ENCODE assay signal across 7 cellular contexts in the genomic region with DNA sequence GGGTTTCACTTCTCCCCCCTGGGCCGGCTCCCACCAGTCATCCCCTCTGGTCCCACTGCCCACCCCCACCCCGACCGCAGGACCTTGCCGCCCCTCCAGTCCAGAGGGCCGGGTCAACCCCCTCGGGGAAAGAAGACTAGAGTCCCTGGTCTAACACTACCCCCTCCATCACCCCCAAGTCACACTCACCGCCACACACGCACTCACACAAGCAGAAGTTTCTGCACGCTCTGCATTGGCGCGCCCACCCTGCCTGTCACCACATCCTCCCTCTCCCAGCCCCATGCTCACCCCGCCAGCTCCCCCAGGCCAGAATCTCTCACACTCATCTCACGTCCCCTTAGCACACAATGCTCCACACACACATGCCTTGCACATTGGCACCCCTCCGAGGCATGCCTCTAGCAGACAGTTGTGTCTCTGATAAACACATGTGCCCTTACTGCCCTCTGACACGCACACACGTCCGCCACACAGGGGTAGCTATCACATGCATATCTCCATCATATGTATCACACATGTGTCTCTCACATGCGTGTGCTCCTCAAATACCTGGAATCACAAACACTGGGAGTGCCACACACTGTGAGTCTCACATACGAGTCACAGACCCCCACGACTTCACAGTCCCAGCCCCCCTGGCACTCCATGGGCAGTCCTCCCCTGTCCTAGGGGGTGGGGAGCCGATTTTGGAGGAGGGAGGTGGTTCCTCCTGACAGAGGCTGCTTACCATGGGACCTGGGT. TPM values are rescaled to one million over a fixed set of nuclear protein-coding genes. Genes with fewer than 3 reads are reported as not detected.
A peak's percentile ranks its signal among the peaks of the same experiment; 100 is the strongest.
DNase-seq lines count a peak whose midpoint lies in the region; ATAC-seq and TF ChIP-seq lines count a peak whose summit lies in the region.

No MANE protein-coding gene starts in this region.

- no peak overlapping the region for H3K27ac ChIP-seq in iPS-20b (ENCODE audit: low read length)

- H3K4me3 ChIP-seq in HFF-Myc (replicated peaks; ENCODE audit: low read depth, low read length) (peak overlapping the region; percentile 46), iPS-20b (ENCODE audit: low read length) (peak overlapping the region; percentile 42; the same call in 1 of the 2 replicates)

- DNase-seq in HFF-Myc (ENCODE audit: extremely low read depth, low read depth), result no peak
- no peak for DNase-seq in activated T-helper 2 cell treated with anti-CD3 and anti-CD28 coated beads, Interferon-gamma antibody, Interleukin-2, Interleukin-4, amounts not matched to agents 10 μg/mL and 5 μg/mL and 100 μg/mL, durations not matched to agents 14 hours and 24 hours and 36 hours (ENCODE audit: low spot score)
- DNase-seq in stimulated activated naive CD8-positive, alpha-beta T cell treated with anti-CD3 and anti-CD28 coated beads, Interleukin-15, amount 100 ng/mL, for 72 hours, result peak in 1 of 2 donors; percentile 25
- no peak for DNase-seq in NCI-H1694 treated with DMSO at 0.1 percent for 48 hours (lab: John Stamatoyannopoulos, UW)
- DNase-seq in HK-2 (ENCODE audit: unreplicated experiment), result no peak
- DNase-seq in NK-92 treated with Interleukin-12 subunit alpha and Interleukin-12 subunit beta, amount 100 ng/mL, for 24 hours (lab: John Stamatoyannopoulos, UW), result no peak

- no peaks in the 10 kb centered on the region for H3K9me3 ChIP-seq in iPS-20b (ENCODE audit: insufficient read depth, low read depth, low read length)

- TF ChIP-seq CTCF in HFF-Myc (IDR thresholded peaks at IDR 0.05; ENCODE audit: low read depth, low read length, missing control alignments), result no peak

- H3K36me3 Mint-ChIP-seq in activated T-helper 2 cell treated with anti-CD3 and anti-CD28 coated beads, Interferon-gamma antibody, Interleukin-2, Interleukin-4, amounts not matched to agents 10 μg/mL and 5 μg/mL and 100 μg/mL, durations not matched to agents 14 hours and 24 hours and 36 hours (ENCODE audit: low read depth), result no peaks in the 10 kb centered on the region

- peaks cover 23% of the 10 kb centered on the region for H3K27me3 ChIP-seq in iPS-20b (ENCODE audit: insufficient read depth, low read length)

- no peaks in the 10 kb centered on the region for H3K36me3 ChIP-seq in iPS-20b (ENCODE audit: insufficient read depth, low read depth, low read length)

- H3K27ac Mint-ChIP-seq in activated T-helper 2 cell treated with anti-CD3 and anti-CD28 coated beads, Interferon-gamma antibody, Interleukin-2, Interleukin-4, amounts not matched to agents 10 μg/mL and 5 μg/mL and 100 μg/mL, durations not matched to agents 14 hours and 24 hours and 36 hours, result no peak overlapping the region
- H3K27ac Mint-ChIP-seq in stimulated activated naive CD8-positive, alpha-beta T cell treated with anti-CD3 and anti-CD28 coated beads, Interleukin-15, amount 100 ng/mL, for 72 hours, result peak overlapping the region in 1 of 2 donors; percentile 29

- peak; percentile 21 for ATAC-seq in stimulated activated naive CD8-positive, alpha-beta T cell treated with anti-CD3 and anti-CD28 coated beads, Interleukin-15, amount 100 ng/mL, for 72 hours

- H3K4me1 Mint-ChIP-seq in activated T-helper 2 cell treated with anti-CD3 and anti-CD28 coated beads, Interferon-gamma antibody, Interleukin-2, Interleukin-4, amounts not matched to agents 10 μg/mL and 5 μg/mL and 100 μg/mL, durations not matched to agents 14 hours and 24 hours and 36 hours (ENCODE audit: low read depth), result peaks cover 13% of the 10 kb centered on the region
- H3K4me1 Mint-ChIP-seq in stimulated activated naive CD8-positive, alpha-beta T cell treated with anti-CD3 and anti-CD28 coated beads, Interleukin-15, amount 100 ng/mL, for 72 hours, result peaks cover 83% of the 10 kb centered on the region

- peak overlapping the region; percentile 49 for H3K4me3 Mint-ChIP-seq in activated T-helper 2 cell treated with anti-CD3 and anti-CD28 coated beads, Interferon-gamma antibody, Interleukin-2, Interleukin-4, amounts not matched to agents 10 μg/mL and 5 μg/mL and 100 μg/mL, durations not matched to agents 14 hours and 24 hours and 36 hours (ENCODE audit: low read depth)
- H3K4me3 Mint-ChIP-seq in stimulated activated naive CD8-positive, alpha-beta T cell treated with anti-CD3 and anti-CD28 coated beads, Interleukin-15, amount 100 ng/mL, for 72 hours, result peak overlapping the region; percentile 73 to 74

- H3K4me1 ChIP-seq in iPS-20b (ENCODE audit: insufficient read depth, low read length), result peaks cover 6% of the 10 kb centered on the region; the same call in 1 of the 2 replicates

- no peak overlapping the region for H3K9ac ChIP-seq in iPS-20b (ENCODE audit: low read depth, low read length)

- no peaks in the 10 kb centered on the region for H3K9me3 Mint-ChIP-seq in activated T-helper 2 cell treated with anti-CD3 and anti-CD28 coated beads, Interferon-gamma antibody, Interleukin-2, Interleukin-4, amounts not matched to agents 10 μg/mL and 5 μg/mL and 100 μg/mL, durations not matched to agents 14 hours and 24 hours and 36 hours
- H3K9me3 Mint-ChIP-seq in stimulated activated naive CD8-positive, alpha-beta T cell treated with anti-CD3 and anti-CD28 coated beads, Interleukin-15, amount 100 ng/mL, for 72 hours, result no peaks in the 10 kb centered on the region

- intact Hi-C loops in activated T-helper 2 cell treated with anti-CD3 and anti-CD28 coated beads, Interferon-gamma antibody, Interleukin-2, Interleukin-4, amounts not matched to agents 10 μg/mL and 5 μg/mL and 100 μg/mL, durations not matched to agents 14 hours and 24 hours and 36 hours (cut with micrococcal nuclease), result no loop called here

- peaks cover 40% of the 10 kb centered on the region for H3K27me3 Mint-ChIP-seq in activated T-helper 2 cell treated with anti-CD3 and anti-CD28 coated beads, Interferon-gamma antibody, Interleukin-2, Interleukin-4, amounts not matched to agents 10 μg/mL and 5 μg/mL and 100 μg/mL, durations not matched to agents 14 hours and 24 hours and 36 hours (ENCODE audit: low read depth)
- peaks cover 94% of the 10 kb centered on the region for H3K27me3 Mint-ChIP-seq in stimulated activated naive CD8-positive, alpha-beta T cell treated with anti-CD3 and anti-CD28 coated beads, Interleukin-15, amount 100 ng/mL, for 72 hours

RNA-seq across cellular contexts. Expression of a gene that starts 0.8 kb away (rescaled TPM):
- not detected in 2 replicates for total RNA-seq in activated T-helper 2 cell treated with anti-CD3 and anti-CD28 coated beads, Interferon-gamma antibody, Interleukin-2, Interleukin-4, amounts not matched to agents 10 μg/mL and 5 μg/mL and 100 μg/mL, durations not matched to agents 14 hours and 24 hours and 36 hours
